ENCODE assay signal across 1 cellular context in the genomic region with DNA sequence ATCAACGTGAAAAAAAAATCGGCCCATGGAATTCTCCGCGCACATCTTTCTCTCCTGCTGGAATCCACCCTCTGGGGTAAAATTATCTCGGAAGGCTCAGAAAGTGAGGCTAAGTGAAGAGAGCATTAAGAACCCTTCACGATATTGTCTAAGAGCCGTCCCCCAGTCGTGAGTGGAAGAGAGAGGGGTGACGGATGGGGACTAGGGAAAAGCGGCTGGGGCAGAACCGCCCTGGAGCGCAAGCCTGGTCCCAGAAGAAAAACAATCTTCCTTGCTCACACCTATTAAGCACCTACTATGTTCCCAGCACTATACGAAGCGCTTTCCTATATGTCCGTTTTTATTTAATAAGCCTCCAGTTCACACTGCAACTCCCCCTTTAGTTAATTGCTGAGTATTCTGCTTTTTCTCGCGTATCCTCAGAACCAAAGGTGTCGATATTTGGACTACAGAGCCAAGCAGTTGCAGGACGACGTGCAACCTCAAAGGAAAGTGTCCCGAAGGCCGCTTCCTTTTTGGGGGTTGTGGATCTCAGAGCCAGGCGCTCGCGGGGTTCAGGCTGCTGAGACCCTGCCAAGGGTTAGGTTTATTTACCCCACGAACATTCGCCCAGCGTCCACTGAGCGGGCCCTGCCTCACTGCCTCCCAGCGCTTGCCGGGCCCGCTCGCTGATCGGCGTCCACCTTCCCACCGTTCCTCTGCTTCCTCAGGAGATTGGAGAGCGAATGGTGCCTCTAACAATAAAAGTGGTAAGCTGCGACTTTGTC.
TF ChIP-seq lines count a peak whose summit lies in the region.

No MANE protein-coding gene starts in this region.

TF ChIP-seq in endothelial cell of umbilical vein, 7 proteins besides CTCF, POLR2A, EP300 and RAD21:
- no peak for TF ChIP-seq POLR2AphosphoS5 (IDR thresholded peaks at IDR 0.05; ENCODE audit: insufficient read depth, low read depth, low read length)
- TF ChIP-seq, protein P1, sequence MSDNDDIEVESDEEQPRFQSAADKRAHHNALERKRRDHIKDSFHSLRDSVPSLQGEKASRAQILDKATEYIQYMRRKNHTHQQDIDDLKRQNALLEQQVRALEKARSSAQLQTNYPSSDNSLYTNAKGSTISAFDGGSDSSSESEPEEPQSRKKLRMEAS (IDR thresholded peaks at IDR 0.05; ENCODE audit: insufficient read depth, insufficient read length) = no peak
- TF ChIP-seq FOS (IDR thresholded peaks at IDR 0.05; ENCODE audit: borderline replicate concordance, insufficient read depth, low read length) = no peak
- no peak for TF ChIP-seq EZH2 (IDR thresholded peaks at IDR 0.05; ENCODE audit: borderline replicate concordance, low read depth, low read length, severe bottlenecking)
- no peak for TF ChIP-seq MYC (IDR thresholded peaks at IDR 0.05; ENCODE audit: low read depth, low read length)
- TF ChIP-seq GATA2 (IDR thresholded peaks at IDR 0.05; ENCODE audit: insufficient read depth, insufficient read length, low read depth, low read length) = no peak
- TF ChIP-seq JUN (IDR thresholded peaks at IDR 0.05; ENCODE audit: borderline replicate concordance, insufficient read depth, insufficient read length, low read depth) = no peak
